ENCODE assay signal across 1 cellular context in genomic region chr17:40617678-40618240, GRCh38.
A peak's percentile ranks its signal among the peaks of the same experiment; 100 is the strongest.
TF ChIP-seq lines count a peak whose summit lies in the region.

No MANE protein-coding gene starts in this region.

TF ChIP-seq in HepG2, 621 proteins besides CTCF, POLR2A, EP300 and RAD21 (continues in another document):
- no peak for TF ChIP-seq CHD2 (IDR thresholded peaks at IDR 0.05; ENCODE audit: low read depth, low read length)
- TF ChIP-seq PRPF4 (IDR thresholded peaks at IDR 0.05; ENCODE audit: low read depth, low read length, poor library complexity, severe bottlenecking): no peak
- 0 out of 2 replicates have a peak, but pooled peaks have one; percentile 13 for TF ChIP-seq ZNF263 (CRISPR knock-in tag; IDR thresholded peaks at IDR 0.05)
- no peak for TF ChIP-seq MIER3 (CRISPR knock-in tag; IDR thresholded peaks at IDR 0.05; ENCODE audit: borderline replicate concordance)
- no peak for TF ChIP-seq RNF219 (CRISPR knock-in tag; IDR thresholded peaks at IDR 0.05)
- TF ChIP-seq ZNF24 (IDR thresholded peaks at IDR 0.05): no peak
- peak; percentile 20 for TF ChIP-seq XRCC5 (optimal IDR thresholded peaks at IDR 0.05; ENCODE audit: low read length)
- 0 out of 2 replicates have a peak, but pooled peaks have one; percentile 48 for TF ChIP-seq TFDP2 (CRISPR knock-in tag; IDR thresholded peaks at IDR 0.05)
- TF ChIP-seq LCORL (IDR thresholded peaks at IDR 0.05): no peak
- TF ChIP-seq LCORL (CRISPR knock-in tag; IDR thresholded peaks at IDR 0.05): 0 out of 2 replicates have a peak, but pooled peaks have one; percentile 15
- TF ChIP-seq U2AF2 (IDR thresholded peaks at IDR 0.05; ENCODE audit: low read depth, low read length): no peak
- no peak for TF ChIP-seq IRF2 (CRISPR knock-in tag; IDR thresholded peaks at IDR 0.05)
- TF ChIP-seq SP5 (CRISPR knock-in tag; IDR thresholded peaks at IDR 0.05; ENCODE audit: borderline replicate concordance, low read depth): no peak
- TF ChIP-seq ADNP (CRISPR knock-in tag; IDR thresholded peaks at IDR 0.05): no peak
- no peak for TF ChIP-seq ZNF318 (CRISPR knock-in tag; IDR thresholded peaks at IDR 0.05)
- TF ChIP-seq ZBTB46 (CRISPR knock-in tag; IDR thresholded peaks at IDR 0.05; ENCODE audit: borderline replicate concordance): no peak
- TF ChIP-seq MAX (IDR thresholded peaks at IDR 0.05): peak; percentile 88
- TF ChIP-seq TCF12 (IDR thresholded peaks at IDR 0.05): no peak
- no peak for TF ChIP-seq TCF12 (CRISPR knock-in tag; IDR thresholded peaks at IDR 0.05)
- no peak for TF ChIP-seq CERS6 (CRISPR knock-in tag; IDR thresholded peaks at IDR 0.05)
- TF ChIP-seq CEBPZ (IDR thresholded peaks at IDR 0.05; ENCODE audit: low read length): no peak
- TF ChIP-seq MBNL3 (CRISPR knock-in tag; conservative IDR thresholded peaks at IDR 0.05): no peak
- no peak for TF ChIP-seq ZNF354B (CRISPR knock-in tag; IDR thresholded peaks at IDR 0.05)
- no peak for TF ChIP-seq GATA4 (IDR thresholded peaks at IDR 0.05; ENCODE audit: borderline replicate concordance, low read depth)
- TF ChIP-seq ZNF580 (CRISPR knock-in tag; IDR thresholded peaks at IDR 0.05; ENCODE audit: borderline replicate concordance, low read depth): 0 out of 2 replicates have a peak, but pooled peaks have one; percentile 44
- TF ChIP-seq MTF2 (CRISPR knock-in tag; IDR thresholded peaks at IDR 0.05; ENCODE audit: borderline replicate concordance): no peak
- no peak for TF ChIP-seq DRAP1 (CRISPR knock-in tag; IDR thresholded peaks at IDR 0.05)
- no peak for TF ChIP-seq KLF6 (CRISPR knock-in tag; IDR thresholded peaks at IDR 0.05)
- TF ChIP-seq HHEX (CRISPR knock-in tag; IDR thresholded peaks at IDR 0.05): no peak
- no peak for TF ChIP-seq GPBP1L1 (CRISPR knock-in tag; IDR thresholded peaks at IDR 0.05)
- no peak for TF ChIP-seq PPARG (CRISPR knock-in tag; conservative IDR thresholded peaks at IDR 0.05)
- TF ChIP-seq DDIT3 (CRISPR knock-in tag; IDR thresholded peaks at IDR 0.05): no peak
- no peak for TF ChIP-seq ZNF570 (CRISPR knock-in tag; IDR thresholded peaks at IDR 0.05; ENCODE audit: borderline replicate concordance)
- no peak for TF ChIP-seq REXO4 (CRISPR knock-in tag; IDR thresholded peaks at IDR 0.05; ENCODE audit: borderline replicate concordance)
- TF ChIP-seq FOXK2 (IDR thresholded peaks at IDR 0.05): no peak
- TF ChIP-seq ZBTB3 (CRISPR knock-in tag; IDR thresholded peaks at IDR 0.05; ENCODE audit: borderline replicate concordance, low read depth): no peak
- TF ChIP-seq SNRNP70 (IDR thresholded peaks at IDR 0.05; ENCODE audit: low read depth, low read length): no peak
- 0 out of 2 replicates have a peak, but pooled peaks have one; percentile 30 for TF ChIP-seq MEF2D (CRISPR knock-in tag; IDR thresholded peaks at IDR 0.05)
- TF ChIP-seq ZNF841 (CRISPR knock-in tag; IDR thresholded peaks at IDR 0.05; ENCODE audit: borderline replicate concordance): no peak
- 0 out of 2 replicates have a peak, but pooled peaks have one; percentile 18 for TF ChIP-seq ZNF691 (CRISPR knock-in tag; IDR thresholded peaks at IDR 0.05; ENCODE audit: borderline replicate concordance, low read depth)
- TF ChIP-seq ZBTB21 (CRISPR knock-in tag; IDR thresholded peaks at IDR 0.05): no peak
